In the genomic region with DNA sequence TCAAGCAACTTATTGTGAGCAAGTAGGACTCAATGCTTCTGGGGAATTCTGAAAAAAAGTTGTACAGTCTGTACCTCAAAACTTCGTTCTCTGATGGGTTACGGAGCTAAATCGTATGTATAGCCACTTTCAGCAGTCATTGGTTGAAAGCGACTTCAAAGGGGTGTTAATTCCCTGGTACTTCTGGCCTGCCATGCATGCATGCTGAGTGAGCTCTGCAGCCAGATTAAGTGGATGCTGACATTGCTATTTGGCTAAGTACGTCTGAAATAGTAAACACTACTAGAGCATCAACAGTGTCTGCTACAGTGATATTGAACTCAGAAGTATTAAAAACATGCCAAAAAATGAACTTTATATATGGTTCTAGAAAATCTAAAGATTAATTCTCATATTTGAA, we compare ENCODE assay signal across 25 cellular contexts.
"Had no signal": no experiment of that assay in that cellular context is flagged by ENCODE, and none has a peak within 500 bp of the region (broad histone marks: within the 10 kb centered on the region; RNA-seq: fewer than 3 reads in every experiment).

No MANE protein-coding gene starts in this region.

- ATAC-seq: activated CD4-positive, alpha-beta T cell treated with anti-CD3 and anti-CD28 coated beads for 36 hours; activated CD8-positive, alpha-beta memory T cell treated with anti-CD3 and anti-CD28 coated beads, Interleukin-2, amount 10 ng/mL, durations not matched to agents 7 days and 5 days; activated CD8-positive, alpha-beta T cell treated with anti-CD3 and anti-CD28 coated beads, Interleukin-2, amount 10 ng/mL, durations not matched to agents 7 days and 5 days; activated naive CD8-positive, alpha-beta T cell treated with anti-CD3 and anti-CD28 coated beads, Interleukin-2, amount 50 U/mL, for 24 hours; heart right ventricle; left colon; naive thymus-derived CD8-positive, alpha-beta T cell; psoas muscle; stimulated activated naive B cell treated with anti-CD40 and anti-IgM and Interleukin-4, amounts not matched to agents 10 μg/mL and 1 μg/mL and 100 μg/mL, for 72 hours had no signal

- H3K4me3 ChIP-seq: esophagus squamous epithelium, heart right ventricle, psoas muscle, right atrium auricular region, tibial nerve had no signal

- H3K36me3 ChIP-seq: esophagus squamous epithelium, heart right ventricle, right atrium auricular region, tibial nerve had no signal

- DNase-seq: activated CD4-positive, alpha-beta T cell treated with anti-CD3 and anti-CD28 coated beads for 36 hours; activated CD4-positive, CD25-positive, alpha-beta regulatory T cell; activated CD8-positive, alpha-beta memory T cell treated with anti-CD3 and anti-CD28 coated beads, Interleukin-2, amount 10 ng/mL, durations not matched to agents 7 days and 5 days; activated CD8-positive, alpha-beta T cell treated with anti-CD3 and anti-CD28 coated beads, Interleukin-2, amount 10 ng/mL, durations not matched to agents 7 days and 5 days; activated naive CD8-positive, alpha-beta T cell treated with anti-CD3 and anti-CD28 coated beads, Interleukin-2, amount 50 U/mL, for 24 hours; activated T-cell treated with anti-CD3 and anti-CD28 coated beads, Interleukin-2, amount 50 U/mL, for 48 hours; amygdala; dermis blood vessel endothelial cell; effector CD4-positive, alpha-beta T cell; esophagus squamous epithelium; foreskin melanocyte; heart right ventricle; kidney; left colon; midbrain; naive thymus-derived CD8-positive, alpha-beta T cell; occipital lobe; psoas muscle; stimulated activated CD4-positive, alpha-beta T cell treated with anti-CD3 and anti-CD28 coated beads, Interleukin-15, amount 100 ng/mL, for 24 hours; stimulated activated CD4-positive, alpha-beta T cell treated with anti-CD3 and anti-CD28 coated beads, Interleukin-2, amount 100 ng/mL, for 24 hours; stimulated activated naive B cell treated with anti-CD40 and anti-IgM and Interleukin-4, amounts not matched to agents 10 μg/mL and 1 μg/mL and 100 μg/mL, for 72 hours had no signal

- H3K79me2 ChIP-seq: parathyroid adenoma had no signal

- H3K9me3 ChIP-seq: esophagus squamous epithelium, psoas muscle, right atrium auricular region, tibial nerve had no signal

- H3K27me3 ChIP-seq: esophagus squamous epithelium, heart right ventricle, right atrium auricular region, tibial nerve had no signal

- H3K9ac ChIP-seq: parathyroid adenoma had no signal

- H2AFZ ChIP-seq: parathyroid adenoma had no signal

- H3K27ac ChIP-seq: epithelial cell of prostate, esophagus squamous epithelium, heart right ventricle, parathyroid adenoma, psoas muscle, right atrium auricular region, tibial nerve had no signal

- H3K4me1 ChIP-seq: esophagus squamous epithelium, heart right ventricle, parathyroid adenoma, psoas muscle, right atrium auricular region, tibial nerve had no signal
